ENCODE assay signal across 29 cellular contexts in the genomic region with DNA sequence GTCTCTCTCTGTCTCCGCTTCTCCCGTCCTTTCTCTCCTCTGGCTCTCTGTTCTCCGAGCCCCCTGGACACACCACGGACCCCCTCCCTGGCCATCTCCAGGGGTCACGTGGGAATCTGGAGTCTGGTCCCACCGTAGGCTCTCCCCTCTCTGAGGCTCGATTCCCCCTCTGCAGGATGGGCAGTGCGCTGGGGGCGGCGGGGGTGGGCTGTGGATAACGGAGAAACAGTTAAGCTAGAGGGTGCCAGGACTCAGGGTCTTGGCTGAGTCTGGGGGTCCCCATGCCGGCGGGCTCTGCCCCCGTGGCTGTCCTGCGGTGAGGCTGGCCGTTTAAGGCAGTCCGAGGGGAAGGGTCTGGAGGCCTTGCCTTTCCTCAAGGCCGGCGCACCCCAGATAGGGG. TPM values are rescaled to one million over a fixed set of nuclear protein-coding genes. Genes with fewer than 3 reads are reported as not detected.
A peak's percentile ranks its signal among the peaks of the same experiment; 100 is the strongest.
DNase-seq lines count a peak whose midpoint lies in the region; ATAC-seq, FAIRE-seq and TF ChIP-seq lines count a peak whose summit lies in the region.
"Had no signal": no experiment of that assay in that cellular context is flagged by ENCODE, and none has a peak within 500 bp of the region (broad histone marks: within the 10 kb centered on the region; RNA-seq: fewer than 3 reads in every experiment).

No MANE protein-coding gene starts in this region.

- no peak for TF ChIP-seq CTCF in endothelial cell of umbilical vein (IDR thresholded peaks at IDR 0.05; ENCODE audit: extremely low read depth in 1 of 2, insufficient read depth in 1 of 2, low read depth in 1 of 2, low read length in 2 of 2)
- no peak for TF ChIP-seq CTCF in nephron (IDR thresholded peaks at IDR 0.05; ENCODE audit: unreplicated experiment in 3 of 3)
- TF ChIP-seq CTCF in uterus (IDR thresholded peaks at IDR 0.05): no peak
- TF ChIP-seq CTCF in heart right ventricle (IDR thresholded peaks at IDR 0.05): no peak
- no peak for TF ChIP-seq CTCF in activated CD8-positive, alpha-beta T cell treated with anti-CD3 and anti-CD28 coated beads for 36 hours (IDR thresholded peaks at IDR 0.05)

- FAIRE-seq in endothelial cell of umbilical vein (lab: Jason Lieb, UNC): no peak
- FAIRE-seq: endometrium had no signal

- POLR2A ChIA-PET in endothelial cell of umbilical vein (lab: Charles Lee): no interaction called here
- POLR2A ChIA-PET in activated CD8-positive, alpha-beta T cell treated with anti-CD3 and anti-CD28 coated beads for 36 hours (lab: Charles Lee): interaction anchor here (1.2 kb wide), 1 partner anchor 65 kb away, joined by 4 read pairs; no protein-coding TSS in a partner anchor

- no peak for TF ChIP-seq POLR2A in endothelial cell of umbilical vein (IDR thresholded peaks at IDR 0.05; ENCODE audit: low read depth, low read length)
- no peak for TF ChIP-seq POLR2A in uterus (IDR thresholded peaks at IDR 0.05)

- 6 to 14% methylated on average over 19 of the region's 19 CpGs for WGBS in heart right ventricle, 2 donors

- H3K27me3 ChIP-seq in HUES6 (ENCODE audit: control insufficient read depth, insufficient read depth, low read length): peaks cover 74% of the 10 kb centered on the region
- peaks cover 66 to 69% of the 10 kb centered on the region in 2 experiments for H3K27me3 ChIP-seq in endothelial cell of umbilical vein (ENCODE audit: control insufficient read depth in 2 of 2, insufficient read depth in 2 of 2, low read length in 2 of 2)
- no peaks in the 10 kb centered on the region for H3K27me3 ChIP-seq in uterus
- peaks cover 7 to 97% (median 89%) of the 10 kb centered on the region in 7 donors for H3K27me3 ChIP-seq in heart right ventricle

- no peak overlapping the region for H3K27ac ChIP-seq in HUES6 (ENCODE audit: low read depth, low read length)
- no peak overlapping the region for H3K27ac ChIP-seq in endothelial cell of umbilical vein (ENCODE audit: insufficient read depth, low read depth, low read length)
- peak overlapping the region; percentile 68 to 91 for H3K27ac ChIP-seq in uterus
- no peak overlapping the region for H3K27ac ChIP-seq in heart right ventricle
- H3K27ac ChIP-seq: cardiac muscle cell, GM23248, right lobe of liver, SJSA1, tibial artery had no signal

- H3K9me3 ChIP-seq in HUES6 (ENCODE audit: control insufficient read depth, insufficient read depth, low read depth, low read length): no peaks in the 10 kb centered on the region
- H3K9me3 ChIP-seq in endothelial cell of umbilical vein (replicated peaks; ENCODE audit: control insufficient read depth, insufficient read depth, low read length): no peaks in the 10 kb centered on the region
- no peaks in the 10 kb centered on the region for H3K9me3 ChIP-seq in uterus
- H3K9me3 ChIP-seq in heart right ventricle: no peaks in the 10 kb centered on the region
- H3K9me3 ChIP-seq: right lobe of liver, SJSA1, tibial artery had no signal

- ATAC-seq in heart right ventricle: no peak
- no peak for ATAC-seq in activated CD8-positive, alpha-beta T cell treated with anti-CD3 and anti-CD28 coated beads for 36 hours
- ATAC-seq: activated CD4-positive, alpha-beta T cell treated with anti-CD3 and anti-CD28 coated beads for 36 hours; right lobe of liver; stimulated activated naive CD8-positive, alpha-beta T cell treated with anti-CD3 and anti-CD28 coated beads, Interleukin-15, Interleukin-2, amounts not matched to agents 100 U/mL and 50 U/mL, for 24 hours had no signal

- H3K4me3 Mint-ChIP-seq in nephron: peak overlapping the region; percentile 78 to 84 (median 79)
- H3K4me3 Mint-ChIP-seq in activated CD8-positive, alpha-beta T cell treated with anti-CD3 and anti-CD28 coated beads for 36 hours: no peak overlapping the region
- H3K4me3 Mint-ChIP-seq: activated CD4-positive, alpha-beta T cell treated with anti-CD3 and anti-CD28 coated beads for 36 hours; activated T-cell treated with anti-CD3 and anti-CD28 coated beads, Interleukin-2, amount 50 U/mL, for 24 hours; T-helper 1 cell treated with Interleukin-12 subunit alpha and Interleukin-12 subunit beta and Interleukin-4 antibody, amounts not matched to agents 30 μg/mL and 1 μg/mL, for 36 hours had no signal

- peaks cover 9% of the 10 kb centered on the region; the same call in 1 of the 2 replicates for H3K36me3 ChIP-seq in HUES6 (ENCODE audit: control insufficient read depth, insufficient read depth, low read length)
- no peaks in the 10 kb centered on the region for H3K36me3 ChIP-seq in endothelial cell of umbilical vein (ENCODE audit: control insufficient read depth in 2 of 2, extremely low read depth in 1 of 2, insufficient read depth in 2 of 2, low read length in 2 of 2)
- no peaks in the 10 kb centered on the region for H3K36me3 ChIP-seq in uterus
- no peaks in the 10 kb centered on the region for H3K36me3 ChIP-seq in heart right ventricle
- H3K36me3 ChIP-seq: cardiac muscle cell, right lobe of liver, tibial artery had no signal

- CTCF ChIA-PET in endothelial cell of umbilical vein (lab: Charles Lee): interaction anchor here (0.6 kb wide), 1 partner anchor 124 kb away, joined by 4 read pairs; no protein-coding TSS in a partner anchor
- CTCF ChIA-PET in activated CD8-positive, alpha-beta T cell treated with anti-CD3 and anti-CD28 coated beads for 36 hours (lab: Charles Lee): no interaction called here

- BruUV-seq in endothelial cell of umbilical vein (replicated peaks; lab: Mats Ljungman, UMichigan): no TSS peak

- no peaks in the 10 kb centered on the region for H3K79me2 ChIP-seq in endothelial cell of umbilical vein (ENCODE audit: control insufficient read depth, insufficient read depth, low read length)

- DNase-seq in endothelial cell of umbilical vein (ENCODE audit: low read depth, low spot score) (no peak), uterus (no peak), heart right ventricle (no peak), HUDEP-2 (lab: John Stamatoyannopoulos, UW; ENCODE audit: unreplicated experiment in 76 of 76) (no peak)
- no peak for DNase-seq in activated CD8-positive, alpha-beta T cell treated with anti-CD3 and anti-CD28 coated beads for 36 hours
- DNase-seq: activated CD4-positive, alpha-beta T cell treated with anti-CD3 and anti-CD28 coated beads for 36 hours; activated naive CD4-positive, alpha-beta T cell; activated T-cell treated with anti-CD3 and anti-CD28 coated beads, Interleukin-2, amount 50 U/mL, for 24 hours; CD4-positive, alpha-beta memory T cell; DMS153; GF-D8; Kasumi-1; left cardiac atrium; mammary epithelial cell; NCI-H526 treated with DMSO at 0.1 percent for 48 hours; right lobe of liver; stimulated activated CD4-positive, alpha-beta T cell treated with anti-CD3 and anti-CD28 coated beads, Interleukin-15, amount 100 ng/mL, for 24 hours; stimulated activated naive CD8-positive, alpha-beta T cell treated with anti-CD3 and anti-CD28 coated beads, Interleukin-15, Interleukin-2, amounts not matched to agents 100 U/mL and 50 U/mL, for 24 hours; tibial artery had no signal

- H4K20me1 ChIP-seq in endothelial cell of umbilical vein (replicated peaks; ENCODE audit: control insufficient read depth, extremely low read depth, insufficient read depth, low read length): no peaks in the 10 kb centered on the region

- no peak overlapping the region for H2AFZ ChIP-seq in endothelial cell of umbilical vein (ENCODE audit: low read depth, low read length)
- H2AFZ ChIP-seq: GM23248 had no signal

- no peak overlapping the region for H3K4me2 ChIP-seq in endothelial cell of umbilical vein (ENCODE audit: insufficient read depth, low read length)

- intact Hi-C loops in endothelial cell of umbilical vein (cut with micrococcal nuclease): no loop called here
- intact Hi-C loops in uterus (cut with DNase I; ENCODE audit: low total_unique reads): loop anchor here (10.0 kb wide), 1 partner anchor 125 kb away; no protein-coding TSS in a partner anchor
- intact Hi-C loops in heart right ventricle (cut with DNase I): loop anchor here in 3 of 10 donors (10.0 kb wide), 1 partner anchor 125 kb away; no protein-coding TSS in a partner anchor
- intact Hi-C loops in activated CD8-positive, alpha-beta T cell treated with anti-CD3 and anti-CD28 coated beads for 36 hours (cut with micrococcal nuclease): no loop called here

- H3K27ac Mint-ChIP-seq in nephron: peak overlapping the region; percentile 92 to 95 (median 94)
- no peak overlapping the region for H3K27ac Mint-ChIP-seq in activated CD8-positive, alpha-beta T cell treated with anti-CD3 and anti-CD28 coated beads for 36 hours
- H3K27ac Mint-ChIP-seq: activated CD4-positive, alpha-beta T cell treated with anti-CD3 and anti-CD28 coated beads for 36 hours; activated T-cell treated with anti-CD3 and anti-CD28 coated beads, Interleukin-2, amount 50 U/mL, for 24 hours; T-helper 1 cell treated with Interleukin-12 subunit alpha and Interleukin-12 subunit beta and Interleukin-4 antibody, amounts not matched to agents 30 μg/mL and 1 μg/mL, for 36 hours had no signal

- H3K9me3 Mint-ChIP-seq in nephron: no peaks in the 10 kb centered on the region
- H3K9me3 Mint-ChIP-seq in activated CD8-positive, alpha-beta T cell treated with anti-CD3 and anti-CD28 coated beads for 36 hours: no peaks in the 10 kb centered on the region
- H3K9me3 Mint-ChIP-seq: activated T-cell treated with anti-CD3 and anti-CD28 coated beads, Interleukin-2, amount 50 U/mL, for 24 hours; T-helper 1 cell treated with Interleukin-12 subunit alpha and Interleukin-12 subunit beta and Interleukin-4 antibody, amounts not matched to agents 30 μg/mL and 1 μg/mL, for 36 hours had no signal

- H3K4me1 ChIP-seq in HUES6 (ENCODE audit: control insufficient read depth, insufficient read depth, low read length) (peaks cover 45% of the 10 kb centered on the region), endothelial cell of umbilical vein (ENCODE audit: control insufficient read depth, extremely low read depth, insufficient read depth, low read length) (no peaks in the 10 kb centered on the region), uterus (peaks cover 0 to 10% of the 10 kb centered on the region in 2 donors), heart right ventricle (peaks cover 0 to 23% (median 4%) of the 10 kb centered on the region in 9 donors)
- H3K4me1 ChIP-seq: right lobe of liver had no signal

- H3K27me3 Mint-ChIP-seq in nephron (ENCODE audit: low read depth): peaks cover 79% of the 10 kb centered on the region
- H3K27me3 Mint-ChIP-seq in activated CD8-positive, alpha-beta T cell treated with anti-CD3 and anti-CD28 coated beads for 36 hours: peaks cover 75% of the 10 kb centered on the region

- dilution Hi-C loops in endothelial cell of umbilical vein (cut with MboI; ENCODE audit: extremely low pct_ligation_motif_present, low sequenced_read_pairs): no loop called here

- H3K9me1 ChIP-seq in endothelial cell of umbilical vein (replicated peaks; ENCODE audit: control insufficient read depth, extremely low read depth, insufficient read depth, low read length): no peaks in the 10 kb centered on the region

- H3K4me3 ChIP-seq in HUES6 (ENCODE audit: low read depth, low read length): peak overlapping the region; percentile 76
- no peak overlapping the region for H3K4me3 ChIP-seq in endothelial cell of umbilical vein (replicated peaks in 1 of 3; ENCODE audit: insufficient read depth in 1 of 3, low read depth in 1 of 3, low read length in 3 of 3)
- no peak overlapping the region for H3K4me3 ChIP-seq in uterus
- no peak overlapping the region for H3K4me3 ChIP-seq in heart right ventricle
- H3K4me3 ChIP-seq: right lobe of liver had no signal

- peaks cover 9% of the 10 kb centered on the region for H3K36me3 Mint-ChIP-seq in nephron (ENCODE audit: low read depth)
- no peaks in the 10 kb centered on the region for H3K36me3 Mint-ChIP-seq in activated CD8-positive, alpha-beta T cell treated with anti-CD3 and anti-CD28 coated beads for 36 hours (ENCODE audit: low read depth)

- H3K9ac ChIP-seq in HUES6 (ENCODE audit: low read length) (peak overlapping the region; percentile 42), endothelial cell of umbilical vein (replicated peaks; ENCODE audit: extremely low read depth, insufficient read depth, low read length) (no peak overlapping the region)

- peaks cover 49% of the 10 kb centered on the region for H3K4me1 Mint-ChIP-seq in nephron
- H3K4me1 Mint-ChIP-seq in activated CD8-positive, alpha-beta T cell treated with anti-CD3 and anti-CD28 coated beads for 36 hours (ENCODE audit: low read depth): peaks cover 26% of the 10 kb centered on the region

RNA-seq across cellular contexts. Expression of a gene that starts 0.5 kb away (rescaled TPM):
- total RNA-seq in endothelial cell of umbilical vein (0.42 TPM in 1 of 2 replicates, not detected in the other), uterus (100 to 1,000 TPM in 1 of 4 donors, 10 to 100 TPM in 3; 28.9 to 133 (median 75.0) TPM), heart right ventricle (1 to 10 TPM in 8 of 10 donors, under 1 TPM in 2; 0.71 to 5.9 (median 1.9) TPM)
- polyA plus RNA-seq in endothelial cell of umbilical vein (not detected in 2 replicates), heart right ventricle (1 to 10 TPM; 6.7 to 7.2 TPM)
- not detected in 2 replicates for polyA plus RNA-seq in endothelial cell of umbilical vein (2011; cell fraction: cytosol; rRNA removed)
- polyA plus RNA-seq in endothelial cell of umbilical vein (2011; cell fraction: nucleus; rRNA removed): not detected in 2 replicates
- not detected in 2 replicates for polyA plus RNA-seq in endothelial cell of umbilical vein (2012)
- not detected in 2 replicates for polyA minus RNA-seq in endothelial cell of umbilical vein
- 7.6 TPM for polyA minus RNA-seq in endothelial cell of umbilical vein (2011; cell fraction: cytosol; rRNA and poly(A)+ RNA removed)
- not detected in 2 replicates for polyA minus RNA-seq in endothelial cell of umbilical vein (2011; cell fraction: nucleus; rRNA and poly(A)+ RNA removed)
- total RNA-seq in activated CD8-positive, alpha-beta T cell treated with anti-CD3 and anti-CD28 coated beads for 36 hours: not detected
- total RNA-seq: activated CD8-positive, alpha-beta memory T cell treated with anti-CD3 and anti-CD28 coated beads for 36 hours had no signal

RNA-seq across cellular contexts. Expression of a gene that starts 51.9 kb away (rescaled TPM):
- total RNA-seq in endothelial cell of umbilical vein: not detected in 2 replicates
- not detected in 2 replicates for polyA plus RNA-seq in endothelial cell of umbilical vein
- polyA plus RNA-seq in endothelial cell of umbilical vein (2011; cell fraction: cytosol; rRNA removed): not detected in 2 replicates
- polyA plus RNA-seq in endothelial cell of umbilical vein (2011; cell fraction: nucleus; rRNA removed): 0.29 TPM in 1 of 2 replicates, not detected in the other
- polyA plus RNA-seq in endothelial cell of umbilical vein (2012): not detected in 2 replicates
- polyA minus RNA-seq in endothelial cell of umbilical vein: not detected in 2 replicates
- not detected for polyA minus RNA-seq in endothelial cell of umbilical vein (2011; cell fraction: cytosol; rRNA and poly(A)+ RNA removed)
- not detected in 2 replicates for polyA minus RNA-seq in endothelial cell of umbilical vein (2011; cell fraction: nucleus; rRNA and poly(A)+ RNA removed)
- total RNA-seq in uterus: 10 to 100 TPM in 2 of 4 donors, 1 to 10 TPM in 2; 3.4 to 17.8 (median 11.0) TPM
- total RNA-seq in heart right ventricle: under 1 TPM in 7 of 10 donors, not detected in 3; 0.11 to 0.64 (median 0.15) TPM
- under 1 TPM; 0.03 to 0.22 TPM for polyA plus RNA-seq in heart right ventricle
- total RNA-seq in activated CD8-positive, alpha-beta T cell treated with anti-CD3 and anti-CD28 coated beads for 36 hours: under 1 TPM; 0.18 to 0.43 TPM
- total RNA-seq: activated CD8-positive, alpha-beta memory T cell treated with anti-CD3 and anti-CD28 coated beads for 36 hours; CD4-positive, alpha-beta memory T cell; GM23248; HT1080; SJSA1 had no signal
- polyA plus RNA-seq: CD4-positive, alpha-beta memory T cell; fibroblast of lung; GM23248 had no signal

Comparison
In these comparisons a context has a peak if more than half of its experiments do, and no peak if none do; other contexts are left out.
1. H3K27ac ChIP-seq: peak in uterus (2 of 2); none in HUES6 (single experiment), endothelial cell of umbilical vein (single experiment) and heart right ventricle (0 of 10).
2. RNA of a gene that starts 0.5 kb away (total RNA-seq): 28.9 to 133 TPM in uterus; 0.71 to 5.9 TPM in heart right ventricle, 0.42 TPM in endothelial cell of umbilical vein and not detected in activated CD8-positive, alpha-beta T cell treated with anti-CD3 and anti-CD28 coated beads for 36 hours; every median in the first group is over 4 times any median in the second.